Comparison of ENCODE assay signal across 1 cellular context in genomic region chr12:111842556-111843396, GRCh38.
TF ChIP-seq lines count a peak whose summit lies in the region.

No MANE protein-coding gene starts in this region.

TF ChIP-seq in HepG2, 621 proteins besides CTCF, POLR2A, EP300 and RAD21 (continued from another document and continues in another):
- TF ChIP-seq ZNF687 (CRISPR knock-in tag; IDR thresholded peaks at IDR 0.05): peak; percentile 26; the same call in 1 of the 2 replicates
- no peak for TF ChIP-seq ZNF713 (CRISPR knock-in tag; IDR thresholded peaks at IDR 0.05)
- TF ChIP-seq HDAC1 (CRISPR knock-in tag; IDR thresholded peaks at IDR 0.05): no peak
- TF ChIP-seq RBM39 (IDR thresholded peaks at IDR 0.05; ENCODE audit: low read depth, low read length, poor library complexity, severe bottlenecking): peak; percentile 71
- TF ChIP-seq ZNF737 (CRISPR knock-in tag; IDR thresholded peaks at IDR 0.05; ENCODE audit: borderline replicate concordance): peak; percentile 46; the same call in 1 of the 2 replicates
- TF ChIP-seq THAP9 (CRISPR knock-in tag; IDR thresholded peaks at IDR 0.05; ENCODE audit: borderline replicate concordance): 0 out of 2 replicates have a peak, but pooled peaks have one; percentile 11
- TF ChIP-seq TFAP4 (IDR thresholded peaks at IDR 0.05; ENCODE audit: borderline replicate concordance, low read depth): peak; percentile 14; the same call in 1 of the 2 replicates
- no peak for TF ChIP-seq ZFP62 (CRISPR knock-in tag; IDR thresholded peaks at IDR 0.05)
- TF ChIP-seq ZNF333 (CRISPR knock-in tag; IDR thresholded peaks at IDR 0.05; ENCODE audit: borderline replicate concordance): no peak
- no peak for TF ChIP-seq ZNF558 (CRISPR knock-in tag; IDR thresholded peaks at IDR 0.05; ENCODE audit: borderline replicate concordance)
- TF ChIP-seq CSRNP1 (CRISPR knock-in tag; IDR thresholded peaks at IDR 0.05): 0 out of 2 replicates have a peak, but pooled peaks have one; percentile 4
- peak; percentile 93 for TF ChIP-seq ZNF335 (CRISPR knock-in tag; IDR thresholded peaks at IDR 0.05)
- TF ChIP-seq CCDC6 (CRISPR knock-in tag; IDR thresholded peaks at IDR 0.05): 0 out of 2 replicates have a peak, but pooled peaks have one; percentile 4
- no peak for TF ChIP-seq ZNF674 (CRISPR knock-in tag; IDR thresholded peaks at IDR 0.05; ENCODE audit: low read depth)
- TF ChIP-seq SPEN (CRISPR knock-in tag; IDR thresholded peaks at IDR 0.05; ENCODE audit: low read depth): no peak
- 0 out of 2 replicates have a peak, but pooled peaks have one; percentile 2 for TF ChIP-seq KDM5B (CRISPR knock-in tag; IDR thresholded peaks at IDR 0.05; ENCODE audit: borderline replicate concordance)
- no peak for TF ChIP-seq CEBPB (IDR thresholded peaks at IDR 0.05; ENCODE audit: borderline replicate concordance, low read depth, low read length)
- no peak for TF ChIP-seq CENPBD1 (CRISPR knock-in tag; IDR thresholded peaks at IDR 0.05; ENCODE audit: borderline replicate concordance, low read depth)
- no peak for TF ChIP-seq ZNF276 (CRISPR knock-in tag; IDR thresholded peaks at IDR 0.05; ENCODE audit: low read depth)
- TF ChIP-seq FOXO4 (CRISPR knock-in tag; conservative IDR thresholded peaks at IDR 0.05): 0 out of 2 replicates have a peak, but pooled peaks have one; percentile 36
- TF ChIP-seq ZNF260 (CRISPR knock-in tag; IDR thresholded peaks at IDR 0.05; ENCODE audit: borderline replicate concordance, low read depth): no peak
- peak; percentile 5 for TF ChIP-seq HNRNPLL (IDR thresholded peaks at IDR 0.05; ENCODE audit: low read depth, low read length, poor library complexity, severe bottlenecking)
- 0 out of 2 replicates have a peak, but pooled peaks have one; percentile 9 for TF ChIP-seq ETV5 (CRISPR knock-in tag; IDR thresholded peaks at IDR 0.05; ENCODE audit: borderline replicate concordance)
- TF ChIP-seq ZNF567 (CRISPR knock-in tag; IDR thresholded peaks at IDR 0.05; ENCODE audit: borderline replicate concordance): no peak
- no peak for TF ChIP-seq NPAS2 (CRISPR knock-in tag; IDR thresholded peaks at IDR 0.05; ENCODE audit: borderline replicate concordance)
- no peak for TF ChIP-seq YEATS2 (CRISPR knock-in tag; IDR thresholded peaks at IDR 0.05; ENCODE audit: borderline replicate concordance)
- TF ChIP-seq IRF9 (CRISPR knock-in tag; IDR thresholded peaks at IDR 0.05; ENCODE audit: borderline replicate concordance): peak; percentile 40; the same call in 1 of the 2 replicates
- TF ChIP-seq ZNF878 (CRISPR knock-in tag; IDR thresholded peaks at IDR 0.05): no peak
- TF ChIP-seq ZC3H13 (CRISPR knock-in tag; IDR thresholded peaks at IDR 0.05): 0 out of 2 replicates have a peak, but pooled peaks have one; percentile 34
- no peak for TF ChIP-seq MXD1 (CRISPR knock-in tag; IDR thresholded peaks at IDR 0.05)
- TF ChIP-seq AGO2 (optimal IDR thresholded peaks at IDR 0.05; ENCODE audit: low read depth, low read length): peak; percentile 81
- TF ChIP-seq BCL3 (CRISPR knock-in tag; IDR thresholded peaks at IDR 0.05): no peak
- TF ChIP-seq TIGD3 (CRISPR knock-in tag; IDR thresholded peaks at IDR 0.05; ENCODE audit: borderline replicate concordance): no peak
- no peak for TF ChIP-seq POLR2AphosphoS2 (IDR thresholded peaks at IDR 0.05; ENCODE audit: low read depth, low read length)
- TF ChIP-seq SRY (CRISPR knock-in tag; IDR thresholded peaks at IDR 0.05): no peak
- no peak for TF ChIP-seq TAF15 (IDR thresholded peaks at IDR 0.05; ENCODE audit: low read depth, low read length, poor library complexity, severe bottlenecking)
- TF ChIP-seq KDM2A (CRISPR knock-in tag; IDR thresholded peaks at IDR 0.05; ENCODE audit: borderline replicate concordance, low read depth): 0 out of 2 replicates have a peak, but pooled peaks have one; percentile 8
